In the genomic region with DNA sequence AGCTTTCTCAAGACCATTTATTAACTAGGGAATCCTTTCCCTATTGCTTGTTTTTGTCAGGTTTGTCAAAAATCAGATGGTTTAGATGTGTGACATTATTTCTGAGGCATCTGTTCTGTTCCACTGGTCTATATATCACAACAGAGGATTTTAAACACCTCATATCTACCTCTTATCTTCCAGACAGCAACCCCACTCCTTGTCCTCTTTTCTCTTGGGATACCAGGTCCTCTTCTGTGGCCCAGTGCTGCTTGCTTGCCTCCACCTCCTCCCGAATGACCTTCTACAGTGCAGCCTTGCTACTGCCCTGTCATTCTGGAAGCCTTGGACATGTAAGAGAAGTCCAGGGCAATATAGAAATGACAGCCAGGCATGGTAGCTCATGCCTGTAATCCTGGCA, we compare ENCODE assay signal across 9 cellular contexts.
"Had no signal": no experiment of that assay in that cellular context is flagged by ENCODE, and none has a peak within 500 bp of the region (broad histone marks: within the 10 kb centered on the region; RNA-seq: fewer than 3 reads in every experiment).

No MANE protein-coding gene starts in this region.

- H3K9me3 ChIP-seq: HAP-1 had no signal

- FAIRE-seq: HTR-8/SVneo had no signal

- ATAC-seq: HCT116 had no signal

- H3K27ac ChIP-seq: GM23248, KMS-11 had no signal

- H3K9ac ChIP-seq: GM23248, KMS-11 had no signal

- H2AFZ ChIP-seq: GM23248 had no signal

- H3K4me3 ChIP-seq: GM23248, HAP-1 had no signal

- DNase-seq: GM23248, GOT3, H7, IMR-90, KBM-7 had no signal

- H3K4me2 ChIP-seq: KMS-11 had no signal

- H3K4me1 ChIP-seq: HAP-1 had no signal

- H3K36me3 ChIP-seq: HAP-1 had no signal
